ENCODE assay signal across 9 cellular contexts in genomic region chr7:26278769-26279168, GRCh38. TPM values are rescaled to one million over a fixed set of nuclear protein-coding genes. Genes with fewer than 3 reads are reported as not detected.
DNase-seq lines count a peak whose midpoint lies in the region; ATAC-seq, FAIRE-seq and TF ChIP-seq lines count a peak whose summit lies in the region.
"Had no signal": no experiment of that assay in that cellular context is flagged by ENCODE, and none has a peak within 500 bp of the region (broad histone marks: within the 10 kb centered on the region; RNA-seq: fewer than 3 reads in every experiment).

No MANE protein-coding gene starts in this region.

- H3K4me3 ChIP-seq in A549 = no peak overlapping the region
- peak overlapping the region; percentile 29 for H3K4me3 ChIP-seq in epithelial cell of proximal tubule (ENCODE audit: low read depth, low read length)

- H3K9me3 ChIP-seq in A549 = no peaks in the 10 kb centered on the region

- TF ChIP-seq EP300 in A549 (IDR thresholded peaks at IDR 0.05) = no peak

- CTCF ChIA-PET in A549 (lab: Yijun Ruan, JAX) = interaction anchor here (0.6 to 6.4 kb wide), 9 partner anchors 10 to 882 kb away, joined by 3 to 41 read pairs (median 3); partner anchors contain the start of gene SNX10

- TF ChIP-seq CTCF in A549 (IDR thresholded peaks at IDR 0.05) = peak; percentile 89
- TF ChIP-seq CTCF in GM12873 (IDR thresholded peaks at IDR 0.05; ENCODE audit: insufficient read depth, low read depth, low read length, missing control alignments) = peak; percentile 31
- TF ChIP-seq CTCF in epithelial cell of proximal tubule (conservative IDR thresholded peaks at IDR 0.05; ENCODE audit: low read depth, low read length) = peak; percentile 55

- peak; percentile 94 for ATAC-seq in A549

- no peak for FAIRE-seq in A549 (lab: Jason Lieb, UNC)

- no peak overlapping the region for H3K27ac ChIP-seq in A549
- H3K27ac ChIP-seq: epithelial cell of prostate had no signal

- no peak for TF ChIP-seq POLR2A in A549 (IDR thresholded peaks at IDR 0.05; ENCODE audit: low read length)

- 0% methylated on average over 1 of the region's 1 CpG for WGBS in A549 (ENCODE audit: missing lambda C conversion rate)

- POLR2A ChIA-PET in A549 (lab: Yijun Ruan, JAX) = no interaction called here

- H3K4me1 ChIP-seq in A549 = no peaks in the 10 kb centered on the region

- H3K4me2 ChIP-seq in A549 = no peak overlapping the region

- DNase-seq in A549 (ENCODE audit: low read depth in 1 of 2, low spot score in 1 of 2) = peak; percentile 47 to 55
- peak; percentile 36 for DNase-seq in NOMO-1 treated with dmso at 0.1 percent for 144 hours (lab: John Stamatoyannopoulos, UW; ENCODE audit: unreplicated experiment)
- peak; percentile 39 for DNase-seq in epithelial cell of proximal tubule (ENCODE audit: low read depth)
- no peak for DNase-seq in SHP77 treated with DMSO at 0.1 percent for 48 hours (lab: John Stamatoyannopoulos, UW)
- DNase-seq in DMS79 treated with DMSO at 0.1 percent for 48 hours (lab: John Stamatoyannopoulos, UW) = no peak
- no peak for DNase-seq in T-helper 9 cell
- no peak for DNase-seq in NK-92 (lab: John Stamatoyannopoulos, UW; ENCODE audit: unreplicated experiment)

- TF ChIP-seq RAD21 in A549 (conservative IDR thresholded peaks at IDR 0.05 in 1 of 2, IDR thresholded peaks at IDR 0.05 in 1 of 2) = peak; percentile 55 to 62; a peak in 4 of 5 replicates

TF ChIP-seq in A549, 52 proteins besides CTCF, POLR2A, EP300 and RAD21:
- TF ChIP-seq HDAC2 (IDR thresholded peaks at IDR 0.05) (no peak), SMC3 (IDR thresholded peaks at IDR 0.05) (peak; percentile 67)

RNA-seq across cellular contexts. Expression of gene SNX10, which starts 12.9 kb away (rescaled TPM):
- polyA plus RNA-seq in A549 (2011; rRNA removed) (10.1 and 12.6 TPM in 2 replicates), A549 (2017; fragmentation: RNase III; extraction: RNeasy Plus Mini Kit Qiagen cat#74134 plus additional on column Dnase treatment) (4.5 to 5.5 TPM (median 5.1 TPM) in 3 replicates)
- 2.0 and 2.4 TPM in 2 replicates for polyA plus RNA-seq in A549 (2012; cell fraction: cytosol; rRNA removed)
- polyA plus RNA-seq in A549 (2012; cell fraction: nucleus; rRNA removed) = 0.54 and 0.70 TPM in 2 replicates
- polyA minus RNA-seq in A549 (2011; rRNA and poly(A)+ RNA removed) = 1.7 and 1.9 TPM in 2 replicates
- total RNA-seq in epithelial cell of proximal tubule = 18.8 and 29.0 TPM in 2 replicates

Comparison
In these comparisons a context has a peak if more than half of its experiments do, and no peak if none do; other contexts are left out.
1. DNase-seq: peak in A549 (2 of 2), NOMO-1 treated with dmso at 0.1 percent for 144 hours (single experiment) and epithelial cell of proximal tubule (single experiment); none in SHP77 treated with DMSO at 0.1 percent for 48 hours (single experiment), DMS79 treated with DMSO at 0.1 percent for 48 hours (single experiment), T-helper 9 cell (single experiment) and NK-92 (single experiment).
2. CTCF ChIP-seq: peak in every context shown above with its lines; median percentile 89 in A549; 55 in epithelial cell of proximal tubule; 31 in GM12873.